Comparison of ENCODE assay signal across 17 cellular contexts in the genomic region with DNA sequence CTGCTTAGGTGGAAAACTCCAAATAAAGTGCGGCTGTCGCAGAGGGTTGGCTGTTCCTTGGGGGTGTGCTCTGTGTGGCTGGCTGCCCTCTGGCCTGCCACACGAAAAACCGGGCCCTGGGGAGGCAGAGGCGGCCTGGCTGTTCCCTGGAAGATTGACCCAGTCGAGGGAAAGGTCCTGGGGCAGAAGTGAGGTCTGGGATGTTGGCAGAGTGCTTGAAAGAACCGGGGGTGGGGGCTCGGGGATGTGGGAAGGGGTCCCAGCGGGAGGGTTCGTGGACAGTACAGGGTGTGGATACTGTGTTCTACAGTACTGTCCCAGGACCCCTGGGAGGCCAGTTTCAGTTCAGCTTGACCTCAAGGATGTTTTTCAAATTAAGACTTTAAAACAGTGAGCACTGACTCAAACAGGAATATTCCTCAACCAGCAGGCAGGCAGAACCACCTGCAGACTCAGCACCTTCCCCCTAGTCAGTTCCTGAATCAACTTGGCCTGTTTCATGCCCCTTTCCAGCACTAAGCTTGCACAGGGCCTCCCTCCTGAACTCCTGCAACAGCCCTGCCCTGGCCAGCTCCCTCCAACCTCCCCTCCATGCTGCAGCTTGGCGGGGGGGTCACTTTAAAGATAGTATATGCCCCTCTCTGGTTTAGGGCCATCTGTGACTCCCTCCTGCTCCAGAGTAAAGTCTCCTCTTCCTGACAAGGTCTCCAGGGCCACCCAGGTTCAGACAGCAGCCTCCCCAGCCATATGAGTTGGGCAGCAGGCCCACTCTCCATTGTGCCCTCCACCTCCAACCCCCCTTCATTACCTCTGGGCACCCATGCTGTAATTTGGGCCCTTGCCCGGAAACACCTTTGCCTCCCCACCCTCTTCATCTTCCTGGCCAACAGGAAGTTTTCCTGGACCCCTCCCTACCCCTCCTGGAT. TPM values are rescaled to one million over a fixed set of nuclear protein-coding genes. Genes with fewer than 3 reads are reported as not detected.
DNase-seq lines count a peak whose midpoint lies in the region; TF ChIP-seq lines count a peak whose summit lies in the region.
"Had no signal": no experiment of that assay in that cellular context is flagged by ENCODE, and none has a peak within 500 bp of the region (broad histone marks: within the 10 kb centered on the region; RNA-seq: fewer than 3 reads in every experiment).

No MANE protein-coding gene starts in this region.

- H3K27ac Mint-ChIP-seq in T-helper 2 cell treated with Interferon-gamma antibody and Interleukin-4, amounts not matched to agents 5 μg/mL and 100 μg/mL, for 36 hours: peak overlapping the region; percentile 23
- H3K27ac Mint-ChIP-seq in brain: peak overlapping the region in 3 of 5 experiments; percentile 56 to 87 (median 75)
- H3K27ac Mint-ChIP-seq in nephron: peak overlapping the region; percentile 72 to 82 (median 82)
- H3K27ac Mint-ChIP-seq: activated T-helper 17 cell treated with anti-CD3 and anti-CD28 coated beads, Interleukin-2, amount 50 U/mL, for 72 hours had no signal

- TF ChIP-seq POLR2A in transverse colon (IDR thresholded peaks at IDR 0.05): no peak

- no peaks in the 10 kb centered on the region for H3K9me3 Mint-ChIP-seq in T-helper 2 cell treated with Interferon-gamma antibody and Interleukin-4, amounts not matched to agents 5 μg/mL and 100 μg/mL, for 36 hours
- H3K9me3 Mint-ChIP-seq in brain (peaks cover 0 to 7% (median 0%) of the 10 kb centered on the region in 5 experiments), nephron (no peaks in the 10 kb centered on the region)
- H3K9me3 Mint-ChIP-seq: activated T-helper 17 cell treated with anti-CD3 and anti-CD28 coated beads, Interleukin-2, amount 50 U/mL, for 72 hours; natural killer cell treated with Interleukin-12 subunit alpha and Interleukin-12 subunit beta and Interleukin-15 and Interleukin-18, amount 100 ng/mL, for 72 hours had no signal

- no peak for TF ChIP-seq EP300 in transverse colon (IDR thresholded peaks at IDR 0.05; ENCODE audit: low read depth)

- H3K4me3 Mint-ChIP-seq in T-helper 2 cell treated with Interferon-gamma antibody and Interleukin-4, amounts not matched to agents 5 μg/mL and 100 μg/mL, for 36 hours: no peak overlapping the region
- H3K4me3 Mint-ChIP-seq in brain (no peak overlapping the region), nephron (no peak overlapping the region)
- H3K4me3 Mint-ChIP-seq: activated T-helper 17 cell treated with anti-CD3 and anti-CD28 coated beads, Interleukin-2, amount 50 U/mL, for 72 hours; natural killer cell treated with Interleukin-12 subunit alpha and Interleukin-12 subunit beta and Interleukin-15 and Interleukin-18, amount 100 ng/mL, for 72 hours had no signal

- TF ChIP-seq CTCF in brain (conservative IDR thresholded peaks at IDR 0.05) (no peak), nephron (IDR thresholded peaks at IDR 0.05; ENCODE audit: unreplicated experiment in 3 of 3) (no peak), transverse colon (IDR thresholded peaks at IDR 0.05) (no peak)

- peak overlapping the region; percentile 14 to 77 (median 18) for H3K27ac ChIP-seq in transverse colon
- H3K27ac ChIP-seq: brain microvascular endothelial cell had no signal

- H3K4me3 ChIP-seq in transverse colon: no peak overlapping the region
- H3K4me3 ChIP-seq: smooth muscle cell had no signal

- WGBS in transverse colon (ENCODE audit: low coverage in 1 of 2), 2 donors: 50 to 68% methylated on average over 9 to 12 of the region's 12 CpGs

- intact Hi-C loops in transverse colon (cut with DNase I; ENCODE audit: low total_unique reads): no loop called here

- H3K27me3 Mint-ChIP-seq in T-helper 2 cell treated with Interferon-gamma antibody and Interleukin-4, amounts not matched to agents 5 μg/mL and 100 μg/mL, for 36 hours (ENCODE audit: low read depth): no peaks in the 10 kb centered on the region
- peaks cover 17% of the 10 kb centered on the region for H3K27me3 Mint-ChIP-seq in brain
- no peaks in the 10 kb centered on the region for H3K27me3 Mint-ChIP-seq in nephron (ENCODE audit: low read depth)
- H3K27me3 Mint-ChIP-seq: activated T-helper 17 cell treated with anti-CD3 and anti-CD28 coated beads, Interleukin-2, amount 50 U/mL, for 72 hours; natural killer cell treated with Interleukin-12 subunit alpha and Interleukin-12 subunit beta and Interleukin-15 and Interleukin-18, amount 100 ng/mL, for 72 hours had no signal

- H3K4me1 ChIP-seq in transverse colon: peaks cover 0 to 36% (median 13%) of the 10 kb centered on the region in 4 donors

- no peaks in the 10 kb centered on the region for H3K9me3 ChIP-seq in transverse colon

- DNase-seq in T-helper 2 cell treated with Interferon-gamma antibody and Interleukin-4, amounts not matched to agents 5 μg/mL and 100 μg/mL, for 36 hours (ENCODE audit: low spot score): no peak
- no peak for DNase-seq in T-helper 2 cell
- DNase-seq in transverse colon: no peak
- DNase-seq in AG08396 (ENCODE audit: low spot score): no peak
- DNase-seq in NCI-H187 treated with DMSO at 0.1 percent for 48 hours (lab: John Stamatoyannopoulos, UW): no peak
- DNase-seq in MV-4-11 (lab: John Stamatoyannopoulos, UW): no peak
- DNase-seq: activated CD4-positive, alpha-beta T cell treated with anti-CD3 and anti-CD28 coated beads, Interleukin-2, amount 50 U/mL, for 1 hour; brain microvascular endothelial cell; head of caudate nucleus; NCI-H526 treated with DMSO at 0.1 percent for 48 hours; T1000 had no signal

- peaks cover 14% of the 10 kb centered on the region for H3K4me1 Mint-ChIP-seq in T-helper 2 cell treated with Interferon-gamma antibody and Interleukin-4, amounts not matched to agents 5 μg/mL and 100 μg/mL, for 36 hours (ENCODE audit: low read depth)
- H3K4me1 Mint-ChIP-seq in brain (peaks cover 39% of the 10 kb centered on the region), nephron (peaks cover 37% of the 10 kb centered on the region)

- H3K36me3 ChIP-seq in transverse colon: no peaks in the 10 kb centered on the region

- H3K27me3 ChIP-seq in transverse colon: no peaks in the 10 kb centered on the region
- H3K27me3 ChIP-seq: brain microvascular endothelial cell had no signal

- H3K36me3 Mint-ChIP-seq in T-helper 2 cell treated with Interferon-gamma antibody and Interleukin-4, amounts not matched to agents 5 μg/mL and 100 μg/mL, for 36 hours (ENCODE audit: low read depth): no peaks in the 10 kb centered on the region
- H3K36me3 Mint-ChIP-seq in brain (peaks cover 5% of the 10 kb centered on the region), nephron (ENCODE audit: low read depth) (peaks cover 14% of the 10 kb centered on the region)
- H3K36me3 Mint-ChIP-seq: natural killer cell treated with Interleukin-12 subunit alpha and Interleukin-12 subunit beta and Interleukin-15 and Interleukin-18, amount 100 ng/mL, for 72 hours had no signal

- in situ Hi-C loops in transverse colon (cut with MboI; ENCODE audit: low pct_ligation_motif_present in 1 of 4, low pct_unique_long_range_greater_than_20kb in 1 of 4, low sequenced_read_pairs in 3 of 4): loop anchor here in 2 of 4 donors (25.0 kb wide), 2 partner anchors 103 to 247 kb away; no protein-coding TSS in a partner anchor

RNA-seq across cellular contexts. Expression of a gene that starts 3.2 kb away (rescaled TPM):
- 392 TPM for polyA plus RNA-seq in brain (ENCODE audit: insufficient read depth, low read depth, low replicate concordance)
- total RNA-seq in transverse colon: 100 to 1,000 TPM in 1 of 4 donors, 10 to 100 TPM in 3; 25.5 to 128 (median 63.2) TPM

RNA-seq across cellular contexts. Expression of a gene that starts 29.3 kb away (rescaled TPM):
- 7.8 TPM for polyA plus RNA-seq in brain (ENCODE audit: insufficient read depth, low read depth, low replicate concordance)
- 100 to 1,000 TPM in 1 of 4 donors, 10 to 100 TPM in 3; 21.3 to 234 (median 57.9) TPM for total RNA-seq in transverse colon
- total RNA-seq: natural killer cell treated with Interleukin-12 subunit alpha and Interleukin-12 subunit beta and Interleukin-15 and Interleukin-18, amount 100 ng/mL, for 72 hours had no signal

RNA-seq across cellular contexts. Expression of a gene that starts 51.0 kb away (rescaled TPM):
- polyA plus RNA-seq in brain (ENCODE audit: insufficient read depth, low read depth, low replicate concordance): 0.29 TPM
- total RNA-seq in transverse colon: under 1 TPM in 3 of 4 donors, not detected in 1; 0.32 to 0.75 (median 0.68) TPM
- total RNA-seq: A673 had no signal

Comparison
In these comparisons a context has a peak if more than half of its experiments do, and no peak if none do; other contexts are left out.
1. H3K27ac Mint-ChIP-seq: peak in every context shown above with its lines; median percentile 82 in nephron; 75 in brain; 23 in T-helper 2 cell treated with Interferon-gamma antibody and Interleukin-4, amounts not matched to agents 5 μg/mL and 100 μg/mL, for 36 hours.